In the genomic region with DNA sequence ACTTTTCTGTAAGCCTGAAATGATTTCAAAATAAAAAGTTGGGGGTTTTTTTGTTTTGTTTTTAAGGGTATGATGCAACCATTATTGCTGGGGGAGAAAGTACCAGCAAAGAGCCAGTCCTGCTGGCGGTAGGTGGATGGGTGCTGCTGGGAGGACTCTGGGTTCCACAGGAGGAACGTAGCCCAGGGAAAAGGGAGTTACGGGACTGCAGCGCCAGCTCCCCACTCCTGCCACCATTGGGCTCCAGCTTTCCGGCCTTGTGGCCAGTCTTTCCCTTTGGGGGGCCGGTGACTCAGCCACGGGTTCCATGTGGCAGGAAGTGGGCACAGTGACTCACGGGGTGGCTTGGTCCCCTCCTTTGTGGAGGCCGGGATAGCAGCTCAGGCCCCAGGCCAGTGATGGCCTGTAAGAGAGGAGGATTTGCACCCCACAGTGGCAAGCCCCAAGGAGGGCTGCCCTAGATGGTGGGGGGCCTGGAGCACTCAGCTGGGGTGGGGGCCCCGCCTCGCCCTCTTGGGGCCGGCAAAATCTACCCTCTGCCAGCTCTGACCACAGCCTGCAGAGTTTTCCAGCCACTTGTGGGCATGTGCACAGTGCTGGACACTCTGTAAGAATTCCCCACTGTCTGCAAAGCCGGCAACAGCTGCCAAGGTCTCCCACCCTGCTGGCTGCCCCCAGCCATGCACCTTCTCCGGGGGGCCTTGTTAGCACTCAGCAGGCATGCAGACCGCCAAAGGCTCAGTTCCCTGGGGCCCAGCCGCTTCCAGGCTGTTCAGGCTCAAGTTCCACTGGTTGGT, we compare ENCODE assay signal across 1 cellular context.
TF ChIP-seq lines count a peak whose summit lies in the region.

No MANE protein-coding gene starts in this region.

TF ChIP-seq in SK-N-SH treated with all-trans-retinoic acid at 6 μM for 48 hours, 23 proteins besides CTCF, POLR2A, EP300 and RAD21 (continued from another document):
- TF ChIP-seq, protein P1, sequence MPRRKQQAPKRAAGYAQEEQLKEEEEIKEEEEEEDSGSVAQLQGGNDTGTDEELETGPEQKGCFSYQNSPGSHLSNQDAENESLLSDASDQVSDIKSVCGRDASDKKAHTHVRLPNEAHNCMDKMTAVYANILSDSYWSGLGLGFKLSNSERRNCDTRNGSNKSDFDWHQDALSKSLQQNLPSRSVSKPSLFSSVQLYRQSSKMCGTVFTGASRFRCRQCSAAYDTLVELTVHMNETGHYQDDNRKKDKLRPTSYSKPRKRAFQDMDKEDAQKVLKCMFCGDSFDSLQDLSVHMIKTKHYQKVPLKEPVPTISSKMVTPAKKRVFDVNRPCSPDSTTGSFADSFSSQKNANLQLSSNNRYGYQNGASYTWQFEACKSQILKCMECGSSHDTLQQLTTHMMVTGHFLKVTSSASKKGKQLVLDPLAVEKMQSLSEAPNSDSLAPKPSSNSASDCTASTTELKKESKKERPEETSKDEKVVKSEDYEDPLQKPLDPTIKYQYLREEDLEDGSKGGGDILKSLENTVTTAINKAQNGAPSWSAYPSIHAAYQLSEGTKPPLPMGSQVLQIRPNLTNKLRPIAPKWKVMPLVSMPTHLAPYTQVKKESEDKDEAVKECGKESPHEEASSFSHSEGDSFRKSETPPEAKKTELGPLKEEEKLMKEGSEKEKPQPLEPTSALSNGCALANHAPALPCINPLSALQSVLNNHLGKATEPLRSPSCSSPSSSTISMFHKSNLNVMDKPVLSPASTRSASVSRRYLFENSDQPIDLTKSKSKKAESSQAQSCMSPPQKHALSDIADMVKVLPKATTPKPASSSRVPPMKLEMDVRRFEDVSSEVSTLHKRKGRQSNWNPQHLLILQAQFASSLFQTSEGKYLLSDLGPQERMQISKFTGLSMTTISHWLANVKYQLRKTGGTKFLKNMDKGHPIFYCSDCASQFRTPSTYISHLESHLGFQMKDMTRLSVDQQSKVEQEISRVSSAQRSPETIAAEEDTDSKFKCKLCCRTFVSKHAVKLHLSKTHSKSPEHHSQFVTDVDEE (CRISPR knock-in tag; IDR thresholded peaks at IDR 0.05): no peak
- TF ChIP-seq ESRRG (CRISPR knock-in tag; IDR thresholded peaks at IDR 0.05) (no peak), SNAI2 (CRISPR knock-in tag; IDR thresholded peaks at IDR 0.05) (no peak)
- TF ChIP-seq, protein P2, sequence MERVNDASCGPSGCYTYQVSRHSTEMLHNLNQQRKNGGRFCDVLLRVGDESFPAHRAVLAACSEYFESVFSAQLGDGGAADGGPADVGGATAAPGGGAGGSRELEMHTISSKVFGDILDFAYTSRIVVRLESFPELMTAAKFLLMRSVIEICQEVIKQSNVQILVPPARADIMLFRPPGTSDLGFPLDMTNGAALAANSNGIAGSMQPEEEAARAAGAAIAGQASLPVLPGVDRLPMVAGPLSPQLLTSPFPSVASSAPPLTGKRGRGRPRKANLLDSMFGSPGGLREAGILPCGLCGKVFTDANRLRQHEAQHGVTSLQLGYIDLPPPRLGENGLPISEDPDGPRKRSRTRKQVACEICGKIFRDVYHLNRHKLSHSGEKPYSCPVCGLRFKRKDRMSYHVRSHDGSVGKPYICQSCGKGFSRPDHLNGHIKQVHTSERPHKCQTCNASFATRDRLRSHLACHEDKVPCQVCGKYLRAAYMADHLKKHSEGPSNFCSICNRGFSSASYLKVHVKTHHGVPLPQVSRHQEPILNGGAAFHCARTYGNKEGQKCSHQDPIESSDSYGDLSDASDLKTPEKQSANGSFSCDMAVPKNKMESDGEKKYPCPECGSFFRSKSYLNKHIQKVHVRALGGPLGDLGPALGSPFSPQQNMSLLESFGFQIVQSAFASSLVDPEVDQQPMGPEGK (CRISPR knock-in tag; IDR thresholded peaks at IDR 0.05; ENCODE audit: borderline replicate concordance): peak; percentile 51; the same call in 1 of the 2 replicates
